In the genomic region with DNA sequence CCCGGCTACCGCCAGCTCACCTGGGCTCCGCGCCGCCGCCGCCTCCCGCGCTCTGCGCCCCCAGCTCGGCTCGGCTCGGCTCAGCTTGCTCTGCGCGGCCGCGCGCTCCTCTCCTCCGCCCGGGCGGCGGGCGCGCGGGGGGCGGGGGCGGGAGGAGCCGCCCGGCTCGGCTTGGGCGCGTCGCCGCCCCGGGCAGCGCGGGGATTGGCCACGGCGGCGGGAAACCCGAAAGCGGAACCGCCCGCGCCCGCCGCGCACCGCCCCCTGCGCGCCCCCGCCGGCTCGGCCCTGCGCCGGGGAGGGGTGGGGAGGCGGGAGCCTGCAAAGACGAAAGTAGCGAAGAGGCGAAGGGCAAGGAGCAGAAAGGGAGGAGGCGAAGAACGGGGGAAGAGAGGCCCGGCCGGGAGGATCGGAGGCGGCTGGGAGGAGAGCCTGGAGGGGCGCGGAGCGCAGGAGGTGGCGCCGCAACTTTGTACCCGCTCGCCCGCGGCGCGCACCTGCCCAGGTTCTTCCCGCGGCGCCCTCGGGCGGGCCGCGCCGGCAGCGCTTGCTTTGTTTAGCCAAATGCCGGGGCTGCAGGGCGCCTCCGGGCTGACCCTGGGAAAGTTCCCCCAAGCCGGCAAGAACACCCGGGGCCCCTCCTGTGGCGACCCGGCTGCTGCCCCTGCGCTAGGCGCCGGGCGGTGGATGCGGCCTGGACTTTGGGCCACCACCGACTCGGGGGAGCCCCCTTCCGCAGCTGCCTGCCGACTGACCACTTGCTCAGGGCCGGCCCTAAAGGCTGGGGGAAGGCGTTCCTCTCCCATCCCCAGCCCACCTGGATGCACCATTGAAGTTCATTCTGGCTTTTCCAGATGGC, we compare ENCODE assay signal across 8 cellular contexts.
DNase-seq lines count a peak whose midpoint lies in the region; ATAC-seq and TF ChIP-seq lines count a peak whose summit lies in the region.

TSS of gene CAMKK2 (minus strand) at position 92 of the 859 bp plus-strand sequence. CDS start 22,183 bp downstream, outside the sequence.

- DNase-seq in AG04449 (ENCODE audit: low read depth, low spot score) (no peak), NCI-H2196 (lab: John Stamatoyannopoulos, UW; ENCODE audit: unreplicated experiment) (peak; percentile 93), caudate nucleus (lab: John Stamatoyannopoulos, UW) (peak in 56 of 61 donors; percentile 19 to 89 (median 70)), iris pigment epithelial cell (ENCODE audit: low read depth) (peak; percentile 79)
- peak; percentile 66 to 81 (median 74) for DNase-seq in activated CD4-positive, CD25-positive, alpha-beta regulatory T cell (lab: John Stamatoyannopoulos, UW)
- DNase-seq in stimulated activated CD4-positive, alpha-beta T cell treated with anti-CD3 and anti-CD28 coated beads, Interleukin-12 subunit alpha, Interleukin-12 subunit beta, amount 100 ng/mL, for 24 hours (ENCODE audit: low read depth in 2 of 2) = peak; percentile 73 to 75

- ATAC-seq in GM18861 (IDR thresholded peaks at IDR 0.05; ENCODE audit: unreplicated experiment) (peak; percentile 46), HG03097 (IDR thresholded peaks at IDR 0.05; ENCODE audit: low FRiP score, unreplicated experiment) (peak; percentile 74)

- CTCF ChIA-PET in AG04449 (lab: Yijun Ruan, JAX) = interaction anchor here (0.5 to 1.0 kb wide), 2 partner anchors 146 to 648 kb away, joined by 3 read pairs; no protein-coding TSS in a partner anchor

- H3K4me3 ChIP-seq in AG04449 (ENCODE audit: low read depth, low read length) = peak within 1 kb of the TSS; percentile 85

- POLR2A ChIA-PET in AG04449 (lab: Yijun Ruan, JAX) = interaction anchor here (0.6 to 1.7 kb wide), 4 partner anchors 9 to 26 kb away, joined by 3 to 7 read pairs (median 4); no protein-coding TSS in a partner anchor

- peak within 1 kb of the TSS; percentile 70 for H3K27ac ChIP-seq in caudate nucleus (ENCODE audit: low read depth, low read length)

- TF ChIP-seq CTCF in AG04449 (IDR thresholded peaks at IDR 0.05; ENCODE audit: insufficient read depth, low read length, missing control alignments) = no peak
